Comparison of ENCODE assay signal across 12 cellular contexts in the genomic region with DNA sequence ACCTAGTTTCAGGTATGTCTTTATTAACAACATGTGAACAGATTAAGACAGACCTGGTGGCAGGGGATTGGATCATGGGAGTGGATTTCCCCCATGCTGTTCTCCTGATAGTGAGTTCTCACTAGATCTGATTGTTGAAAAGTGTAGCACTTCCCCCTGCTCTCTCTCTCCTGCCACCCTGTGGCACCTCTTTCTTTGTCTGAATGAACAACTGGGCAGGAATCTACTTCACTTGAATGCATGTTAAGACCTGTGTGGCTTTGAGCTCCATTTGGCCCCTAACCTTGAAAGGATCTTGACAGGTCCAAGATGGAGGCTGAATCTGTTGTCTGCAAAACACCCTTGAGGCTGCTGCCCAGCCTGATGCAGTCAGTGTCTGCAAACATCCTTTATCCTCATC.
DNase-seq lines count a peak whose midpoint lies in the region; TF ChIP-seq lines count a peak whose summit lies in the region.
"Had no signal": no experiment of that assay in that cellular context is flagged by ENCODE, and none has a peak within 500 bp of the region (broad histone marks: within the 10 kb centered on the region; RNA-seq: fewer than 3 reads in every experiment).

No MANE protein-coding gene starts in this region.

- no peak overlapping the region for H3K4me3 ChIP-seq in WERI-Rb-1 (ENCODE audit: low read depth, low read length)
- H3K4me3 ChIP-seq: BLaER1, cardiac muscle cell had no signal

- DNase-seq in NCI-H510A treated with DMSO at 0.1 percent for 48 hours (lab: John Stamatoyannopoulos, UW) (peak; percentile 54), NCI-H510A (lab: John Stamatoyannopoulos, UW) (no peak), HT-29 (ENCODE audit: low spot score) (peak; percentile 2), WERI-Rb-1 (peak; percentile 55), hippocampal formation (lab: John Stamatoyannopoulos, UW) (no peak), H4 (ENCODE audit: low spot score) (no peak)
- DNase-seq in effector CD8-positive, alpha-beta T cell (lab: John Stamatoyannopoulos, UW) = no peak
- DNase-seq: activated T-cell treated with anti-CD3 and anti-CD28 coated beads, Interleukin-2, amount 50 U/mL, for 48 hours had no signal

- no peaks in the 10 kb centered on the region for H3K36me3 ChIP-seq in WERI-Rb-1
- H3K36me3 ChIP-seq: BLaER1, cardiac muscle cell had no signal

- H3K4me1 Mint-ChIP-seq in nephron = peaks cover 24% of the 10 kb centered on the region

- TF ChIP-seq CTCF in WERI-Rb-1 (IDR thresholded peaks at IDR 0.05; ENCODE audit: low read depth, low read length) (peak; percentile 44; the same call in 1 of the 2 replicates), nephron (IDR thresholded peaks at IDR 0.05; ENCODE audit: unreplicated experiment in 3 of 3) (no peak)

- H3K27ac Mint-ChIP-seq in nephron = peak overlapping the region in 2 of 3 experiments; percentile 65 to 76

- H3K27ac ChIP-seq in WERI-Rb-1 = peak overlapping the region; percentile 0; the same call in 1 of the 2 replicates
- H3K27ac ChIP-seq: BLaER1, cardiac muscle cell, parathyroid adenoma had no signal

- H3K4me3 Mint-ChIP-seq in nephron = no peak overlapping the region

- no peaks in the 10 kb centered on the region for H3K27me3 ChIP-seq in WERI-Rb-1 (ENCODE audit: insufficient read depth, low read depth, severe bottlenecking)
- H3K27me3 ChIP-seq: BLaER1, cardiac muscle cell had no signal

- H3K9me3 Mint-ChIP-seq in nephron = peaks cover 8% of the 10 kb centered on the region

- no peaks in the 10 kb centered on the region for H3K27me3 Mint-ChIP-seq in nephron (ENCODE audit: low read depth)

- peaks cover 15% of the 10 kb centered on the region for H3K36me3 Mint-ChIP-seq in nephron (ENCODE audit: low read depth)

- no peaks in the 10 kb centered on the region for H3K9me3 ChIP-seq in WERI-Rb-1 (ENCODE audit: severe bottlenecking)
- H3K9me3 ChIP-seq: BLaER1 had no signal

Comparison
In these comparisons a context has a peak if more than half of its experiments do, and no peak if none do; other contexts are left out.
1. DNase-seq: peak in NCI-H510A treated with DMSO at 0.1 percent for 48 hours (single experiment), HT-29 (single experiment) and WERI-Rb-1 (single experiment); none in NCI-H510A (single experiment), effector CD8-positive, alpha-beta T cell (single experiment), hippocampal formation (0 of 2) and H4 (single experiment).